ENCODE assay signal across 23 cellular contexts in genomic region chr12:132401982-132402381, GRCh38.
"Had no signal": no experiment of that assay in that cellular context is flagged by ENCODE, and none has a peak within 500 bp of the region (broad histone marks: within the 10 kb centered on the region; RNA-seq: fewer than 3 reads in every experiment).

No MANE protein-coding gene starts in this region.

- DNase-seq: colonic mucosa; cortex of kidney; dermis blood vessel endothelial cell; effector CD4-positive, alpha-beta T cell; effector CD8-positive, alpha-beta T cell; effector memory CD4-positive, alpha-beta T cell; effector memory CD8-positive, alpha-beta T cell; endodermal cell; erythroblast; esophagus squamous epithelium; foreskin fibroblast; foreskin keratinocyte; foreskin melanocyte; gastrocnemius medialis; glutamatergic neuron; head of caudate nucleus; heart right ventricle had no signal

- H3K4me1 ChIP-seq: colonic mucosa, esophagus muscularis mucosa, esophagus squamous epithelium, foreskin keratinocyte, gastrocnemius medialis, gastroesophageal sphincter, heart left ventricle, heart right ventricle had no signal

- H3K9me3 ChIP-seq: colonic mucosa, esophagus muscularis mucosa, esophagus squamous epithelium, gastrocnemius medialis, gastroesophageal sphincter, heart left ventricle, heart right ventricle had no signal

- H3K36me3 ChIP-seq: colonic mucosa, esophagus muscularis mucosa, esophagus squamous epithelium, gastrocnemius medialis, gastroesophageal sphincter, heart left ventricle, heart right ventricle had no signal

- H3K4me3 ChIP-seq: colonic mucosa, coronary artery, esophagus muscularis mucosa, esophagus squamous epithelium, gastrocnemius medialis, gastroesophageal sphincter, heart left ventricle, heart right ventricle had no signal

- ATAC-seq: effector memory CD8-positive, alpha-beta T cell; esophagus mucosa; foreskin keratinocyte; gastrocnemius medialis; gastroesophageal sphincter; heart left ventricle; heart right ventricle had no signal

- H3K27ac ChIP-seq: colonic mucosa, coronary artery, epithelial cell of prostate, esophagus muscularis mucosa, esophagus squamous epithelium, foreskin keratinocyte, gastrocnemius medialis, gastroesophageal sphincter, heart left ventricle, heart right ventricle had no signal
